ENCODE assay signal across 8 cellular contexts in the genomic region with DNA sequence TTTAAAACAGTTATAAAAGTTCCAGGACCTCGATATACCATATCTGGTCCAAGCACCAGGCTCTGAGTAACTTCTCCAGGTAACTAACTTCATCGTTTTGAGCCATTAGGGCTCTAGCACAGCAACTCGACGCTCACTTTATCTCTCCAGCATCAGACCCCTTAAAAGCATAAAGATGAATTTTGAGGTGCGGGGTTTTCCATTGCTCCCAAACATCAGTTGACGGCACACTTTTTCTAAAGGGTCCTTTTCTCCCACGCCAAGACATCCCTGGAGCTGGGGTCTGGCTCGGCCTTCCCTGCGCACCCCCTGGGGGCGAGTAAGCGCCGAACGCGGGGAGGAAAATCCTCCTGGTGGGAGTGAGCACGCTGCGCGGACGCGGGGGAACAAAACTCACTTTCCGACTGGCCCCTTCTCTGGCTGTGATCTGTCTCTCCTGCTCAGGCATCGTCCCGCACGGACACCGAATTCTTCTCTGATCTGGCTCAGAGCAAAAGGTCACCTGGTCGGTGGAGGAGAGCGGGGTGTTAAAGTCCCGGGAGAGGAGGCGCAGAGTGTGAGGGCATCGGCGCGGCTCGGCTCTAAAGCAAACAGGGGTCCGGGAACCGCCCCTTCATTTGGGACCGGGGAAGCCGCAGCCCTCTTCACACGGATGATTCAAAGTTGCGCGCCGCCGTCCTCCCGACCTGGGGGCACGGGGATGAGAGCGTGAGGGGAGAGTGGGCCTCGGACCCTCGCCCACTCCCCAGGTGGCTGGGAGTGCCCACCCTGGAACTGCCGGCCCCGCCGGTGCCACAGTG. TPM values are rescaled to one million over a fixed set of nuclear protein-coding genes. Genes with fewer than 3 reads are reported as not detected.
DNase-seq lines count a peak whose midpoint lies in the region; ATAC-seq and TF ChIP-seq lines count a peak whose summit lies in the region.

A gene (minus strand): TSS at position 561 of the 800 bp plus-strand sequence. CDS start 113 bp downstream, at position 448.

- H3K4me1 Mint-ChIP-seq in activated CD4-positive, alpha-beta T cell treated with anti-CD3 and anti-CD28 coated beads, Interleukin-2, amount 10 ng/mL, durations not matched to agents 7 days and 5 days: peaks cover 13% of the 10 kb centered on the region

- TF ChIP-seq CTCF in epithelial cell of proximal tubule (conservative IDR thresholded peaks at IDR 0.05; ENCODE audit: low read depth, low read length) (peak; percentile 34), testis (IDR thresholded peaks at IDR 0.05) (no peak)

- TF ChIP-seq POLR2A in testis (IDR thresholded peaks at IDR 0.05): no peak

- CTCF ChIA-PET in activated CD4-positive, alpha-beta T cell treated with anti-CD3 and anti-CD28 coated beads, Interleukin-2, amount 10 ng/mL, durations not matched to agents 7 days and 5 days (lab: Charles Lee): no interaction called here

- H3K36me3 ChIP-seq in HUES48 (ENCODE audit: control insufficient read depth, insufficient read depth, low read length) (no peaks in the 10 kb centered on the region; the same call in 1 of the 2 replicates), testis (ENCODE audit: low read depth, missing control alignments) (no peaks in the 10 kb centered on the region)

- DNase-seq in activated CD4-positive, alpha-beta T cell treated with anti-CD3 and anti-CD28 coated beads, Interleukin-2, amount 10 ng/mL, durations not matched to agents 7 days and 5 days: peak; percentile 22
- DNase-seq in epithelial cell of proximal tubule (ENCODE audit: low read depth) (no peak), myocyte (ENCODE audit: low read depth) (peak; percentile 25), testis (peak; percentile 36), NCI-H446 treated with DMSO at 0.1 percent for 48 hours (lab: John Stamatoyannopoulos, UW) (no peak), DMS114 treated with DMSO at 0.1 percent for 48 hours (lab: John Stamatoyannopoulos, UW; ENCODE audit: unreplicated experiment) (no peak)

- no peaks in the 10 kb centered on the region for H3K9me3 Mint-ChIP-seq in activated CD4-positive, alpha-beta T cell treated with anti-CD3 and anti-CD28 coated beads, Interleukin-2, amount 10 ng/mL, durations not matched to agents 7 days and 5 days

- H3K36me3 Mint-ChIP-seq in activated CD4-positive, alpha-beta T cell treated with anti-CD3 and anti-CD28 coated beads, Interleukin-2, amount 10 ng/mL, durations not matched to agents 7 days and 5 days (ENCODE audit: low read depth): peaks cover 6% of the 10 kb centered on the region

- peak within 1 kb of the TSS; percentile 69 for H3K9ac ChIP-seq in HUES48 (ENCODE audit: low read depth, low read length)

- H3K27me3 ChIP-seq in HUES48 (ENCODE audit: control insufficient read depth, insufficient read depth, low read length) (peaks cover 18% of the 10 kb centered on the region), testis (no peaks in the 10 kb centered on the region)

- H3K27ac ChIP-seq in HUES48 (ENCODE audit: low read depth, low read length): peak within 1 kb of the TSS; percentile 72
- peak within 1 kb of the TSS; percentile 51 to 85 for H3K27ac ChIP-seq in testis

- peaks cover 5% of the 10 kb centered on the region for H3K4me1 ChIP-seq in HUES48 (ENCODE audit: control insufficient read depth, insufficient read depth, low read length)
- peaks cover 5% of the 10 kb centered on the region for H3K4me1 ChIP-seq in testis

- peak; percentile 25 for ATAC-seq in GM18511 (IDR thresholded peaks at IDR 0.05; ENCODE audit: unreplicated experiment)

- peak within 1 kb of the TSS; percentile 94 for H3K27ac Mint-ChIP-seq in activated CD4-positive, alpha-beta T cell treated with anti-CD3 and anti-CD28 coated beads, Interleukin-2, amount 10 ng/mL, durations not matched to agents 7 days and 5 days

- H3K9me3 ChIP-seq in HUES48 (ENCODE audit: control insufficient read depth, insufficient read depth, low read length) (no peaks in the 10 kb centered on the region), testis (no peaks in the 10 kb centered on the region)

- WGBS in testis, 2 donors: 3 to 6% methylated on average over 22 to 49 of the region's 49 CpGs

- H3K4me3 ChIP-seq in HUES48 (ENCODE audit: low read depth, low read length): peak within 1 kb of the TSS; percentile 82
- peak within 1 kb of the TSS; percentile 93 for H3K4me3 ChIP-seq in epithelial cell of proximal tubule (ENCODE audit: low read depth, low read length)
- peak within 1 kb of the TSS; percentile 90 to 97 for H3K4me3 ChIP-seq in testis

- POLR2A ChIA-PET in activated CD4-positive, alpha-beta T cell treated with anti-CD3 and anti-CD28 coated beads, Interleukin-2, amount 10 ng/mL, durations not matched to agents 7 days and 5 days (lab: Charles Lee): no interaction called here

- intact Hi-C loops in testis (cut with DNase I; ENCODE audit: low total_unique reads): no loop called here

- H3K27me3 Mint-ChIP-seq in activated CD4-positive, alpha-beta T cell treated with anti-CD3 and anti-CD28 coated beads, Interleukin-2, amount 10 ng/mL, durations not matched to agents 7 days and 5 days: peaks cover 32% of the 10 kb centered on the region

- H3K4me3 Mint-ChIP-seq in activated CD4-positive, alpha-beta T cell treated with anti-CD3 and anti-CD28 coated beads, Interleukin-2, amount 10 ng/mL, durations not matched to agents 7 days and 5 days: peak within 1 kb of the TSS; percentile 98

RNA-seq across cellular contexts. Expression of the gene that starts here (rescaled TPM):
- total RNA-seq in activated CD4-positive, alpha-beta T cell treated with anti-CD3 and anti-CD28 coated beads, Interleukin-2, amount 10 ng/mL, durations not matched to agents 7 days and 5 days: under 1 TPM; 0.62 to 0.74 TPM
- total RNA-seq in epithelial cell of proximal tubule (2.5 and 3.5 TPM in 2 replicates), myocyte (2.1 and 3.3 TPM in 2 replicates), testis (10 to 100 TPM; 18.7 to 41.3 TPM)
- 3.3 TPM for polyA plus RNA-seq in myocyte (2012)
- polyA plus RNA-seq in testis (ENCODE audit: insufficient read depth, low read depth, low replicate concordance): 47.9 TPM

Comparison
In these comparisons a context has a peak if more than half of its experiments do, and no peak if none do; other contexts are left out.
1. Peak in DNase-seq in activated CD4-positive, alpha-beta T cell treated with anti-CD3 and anti-CD28 coated beads, Interleukin-2, amount 10 ng/mL, durations not matched to agents 7 days and 5 days; RNA of the gene not detected or under 1 TPM.
2. DNase-seq: peak in myocyte (single experiment) and testis (single experiment); none in epithelial cell of proximal tubule (single experiment), NCI-H446 treated with DMSO at 0.1 percent for 48 hours (single experiment) and DMS114 treated with DMSO at 0.1 percent for 48 hours (single experiment).
3. Peak in every context shown above with its lines, with median percentiles within 50 percentile points of each other: H3K4me3 ChIP-seq.